Comparison of ENCODE assay signal across 8 cellular contexts in genomic region chrX:24037729-24038128, GRCh38.
"Had no signal": no experiment of that assay in that cellular context is flagged by ENCODE, and none has a peak within 500 bp of the region (broad histone marks: within the 10 kb centered on the region; RNA-seq: fewer than 3 reads in every experiment).

No MANE protein-coding gene starts in this region.

- DNase-seq: GDM1, GF-D8 had no signal

- FAIRE-seq: G401.6, GM12878, GM12891, GM12892, GM18507, GM19239 had no signal

- H3K4me3 ChIP-seq: GM12878 had no signal
